Comparison of ENCODE assay signal across 2 cellular contexts in genomic region chr4:3269105-3269927, GRCh38.
TF ChIP-seq lines count a peak whose summit lies in the region.

No MANE protein-coding gene starts in this region.

TF ChIP-seq in SK-N-SH, 30 proteins besides CTCF, POLR2A, EP300 and RAD21:
- TF ChIP-seq EZH2phosphoT487 (IDR thresholded peaks at IDR 0.05; ENCODE audit: borderline replicate concordance, low read depth) = no peak
- no peak for TF ChIP-seq GATA2 (CRISPR knock-in tag; IDR thresholded peaks at IDR 0.05)
- TF ChIP-seq, protein P1, sequence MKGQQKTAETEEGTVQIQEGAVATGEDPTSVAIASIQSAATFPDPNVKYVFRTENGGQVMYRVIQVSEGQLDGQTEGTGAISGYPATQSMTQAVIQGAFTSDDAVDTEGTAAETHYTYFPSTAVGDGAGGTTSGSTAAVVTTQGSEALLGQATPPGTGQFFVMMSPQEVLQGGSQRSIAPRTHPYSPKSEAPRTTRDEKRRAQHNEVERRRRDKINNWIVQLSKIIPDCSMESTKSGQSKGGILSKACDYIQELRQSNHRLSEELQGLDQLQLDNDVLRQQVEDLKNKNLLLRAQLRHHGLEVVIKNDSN (IDR thresholded peaks at IDR 0.05; ENCODE audit: borderline replicate concordance, low read depth) = no peak
- no peak for TF ChIP-seq FOXM1 (IDR thresholded peaks at IDR 0.05; ENCODE audit: low read depth)
- no peak for TF ChIP-seq PBX3 (IDR thresholded peaks at IDR 0.05)
- TF ChIP-seq MXI1 (IDR thresholded peaks at IDR 0.05; ENCODE audit: low read depth, low read length) = no peak
- TF ChIP-seq USF2 (IDR thresholded peaks at IDR 0.05; ENCODE audit: borderline replicate concordance, low read depth, low read length) = no peak
- no peak for TF ChIP-seq JUND (IDR thresholded peaks at IDR 0.05)
- TF ChIP-seq NRF1 (IDR thresholded peaks at IDR 0.05; ENCODE audit: low read depth, low read length) = no peak
- TF ChIP-seq, protein P2, sequence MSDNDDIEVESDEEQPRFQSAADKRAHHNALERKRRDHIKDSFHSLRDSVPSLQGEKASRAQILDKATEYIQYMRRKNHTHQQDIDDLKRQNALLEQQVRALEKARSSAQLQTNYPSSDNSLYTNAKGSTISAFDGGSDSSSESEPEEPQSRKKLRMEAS (IDR thresholded peaks at IDR 0.05; ENCODE audit: low read depth) = no peak
- TF ChIP-seq ZBTB33 (IDR thresholded peaks at IDR 0.05; ENCODE audit: borderline replicate concordance, low read depth) = no peak
- TF ChIP-seq YY1 (IDR thresholded peaks at IDR 0.05; ENCODE audit: low read depth) = no peak
- no peak for TF ChIP-seq RXRA (IDR thresholded peaks at IDR 0.05; ENCODE audit: borderline replicate concordance, low read depth)
- no peak for TF ChIP-seq SIN3A (IDR thresholded peaks at IDR 0.05; ENCODE audit: borderline replicate concordance, low read depth, low read length)
- TF ChIP-seq, protein P3, sequence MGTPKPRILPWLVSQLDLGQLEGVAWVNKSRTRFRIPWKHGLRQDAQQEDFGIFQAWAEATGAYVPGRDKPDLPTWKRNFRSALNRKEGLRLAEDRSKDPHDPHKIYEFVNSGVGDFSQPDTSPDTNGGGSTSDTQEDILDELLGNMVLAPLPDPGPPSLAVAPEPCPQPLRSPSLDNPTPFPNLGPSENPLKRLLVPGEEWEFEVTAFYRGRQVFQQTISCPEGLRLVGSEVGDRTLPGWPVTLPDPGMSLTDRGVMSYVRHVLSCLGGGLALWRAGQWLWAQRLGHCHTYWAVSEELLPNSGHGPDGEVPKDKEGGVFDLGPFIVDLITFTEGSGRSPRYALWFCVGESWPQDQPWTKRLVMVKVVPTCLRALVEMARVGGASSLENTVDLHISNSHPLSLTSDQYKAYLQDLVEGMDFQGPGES (IDR thresholded peaks at IDR 0.05; ENCODE audit: low read depth, low read length) = no peak

TF ChIP-seq in H1, 55 proteins besides CTCF, POLR2A, EP300 and RAD21:
- no peak for TF ChIP-seq SRF (IDR thresholded peaks at IDR 0.05; ENCODE audit: low read depth, low read length)
- no peak for TF ChIP-seq NRF1 (IDR thresholded peaks at IDR 0.05; ENCODE audit: low read depth, low read length)
- no peak for TF ChIP-seq POU5F1 (IDR thresholded peaks at IDR 0.05; ENCODE audit: low read depth, low read length)
- no peak for TF ChIP-seq BRCA1 (IDR thresholded peaks at IDR 0.05; ENCODE audit: low read depth, low read length)
- no peak for TF ChIP-seq TAF7 (optimal IDR thresholded peaks at IDR 0.05; ENCODE audit: borderline replicate concordance, low read depth, low read length)
- no peak for TF ChIP-seq GABPA (IDR thresholded peaks at IDR 0.05; ENCODE audit: borderline replicate concordance, insufficient read depth, low read length)
- no peak for TF ChIP-seq SAP30 (IDR thresholded peaks at IDR 0.05; ENCODE audit: insufficient read depth, insufficient replicate concordance, low read length)
- TF ChIP-seq MAFK (IDR thresholded peaks at IDR 0.05; ENCODE audit: low read depth, low read length) = no peak
- TF ChIP-seq EGR1 (IDR thresholded peaks at IDR 0.05; ENCODE audit: borderline replicate concordance, low read depth, low read length) = no peak
- no peak for TF ChIP-seq ASH2L (IDR thresholded peaks at IDR 0.05; ENCODE audit: low read length)
- TF ChIP-seq RFX5 (IDR thresholded peaks at IDR 0.05; ENCODE audit: borderline replicate concordance, low read depth, low read length) = no peak
- no peak for TF ChIP-seq BACH1 (IDR thresholded peaks at IDR 0.05; ENCODE audit: low read length)
- no peak for TF ChIP-seq TAF1 (IDR thresholded peaks at IDR 0.05; ENCODE audit: low read depth, low read length)
- TF ChIP-seq CBX8 (IDR thresholded peaks at IDR 0.05; ENCODE audit: borderline replicate concordance, low read depth, low read length) = no peak
- TF ChIP-seq PHF8 (conservative IDR thresholded peaks at IDR 0.05; ENCODE audit: low read depth, low read length) = no peak
- no peak for TF ChIP-seq JUND (IDR thresholded peaks at IDR 0.05; ENCODE audit: low read length)
- TF ChIP-seq, protein P4, sequence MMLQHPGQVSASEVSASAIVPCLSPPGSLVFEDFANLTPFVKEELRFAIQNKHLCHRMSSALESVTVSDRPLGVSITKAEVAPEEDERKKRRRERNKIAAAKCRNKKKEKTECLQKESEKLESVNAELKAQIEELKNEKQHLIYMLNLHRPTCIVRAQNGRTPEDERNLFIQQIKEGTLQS (IDR thresholded peaks at IDR 0.05; ENCODE audit: insufficient read depth, low read depth, low read length) = no peak
- TF ChIP-seq USF2 (IDR thresholded peaks at IDR 0.05; ENCODE audit: low read length) = no peak
- no peak for TF ChIP-seq CBX5 (IDR thresholded peaks at IDR 0.05; ENCODE audit: low read depth, low read length)
- TF ChIP-seq E2F6 (IDR thresholded peaks at IDR 0.05) = no peak
